Comparison of ENCODE assay signal across 23 cellular contexts in the genomic region with DNA sequence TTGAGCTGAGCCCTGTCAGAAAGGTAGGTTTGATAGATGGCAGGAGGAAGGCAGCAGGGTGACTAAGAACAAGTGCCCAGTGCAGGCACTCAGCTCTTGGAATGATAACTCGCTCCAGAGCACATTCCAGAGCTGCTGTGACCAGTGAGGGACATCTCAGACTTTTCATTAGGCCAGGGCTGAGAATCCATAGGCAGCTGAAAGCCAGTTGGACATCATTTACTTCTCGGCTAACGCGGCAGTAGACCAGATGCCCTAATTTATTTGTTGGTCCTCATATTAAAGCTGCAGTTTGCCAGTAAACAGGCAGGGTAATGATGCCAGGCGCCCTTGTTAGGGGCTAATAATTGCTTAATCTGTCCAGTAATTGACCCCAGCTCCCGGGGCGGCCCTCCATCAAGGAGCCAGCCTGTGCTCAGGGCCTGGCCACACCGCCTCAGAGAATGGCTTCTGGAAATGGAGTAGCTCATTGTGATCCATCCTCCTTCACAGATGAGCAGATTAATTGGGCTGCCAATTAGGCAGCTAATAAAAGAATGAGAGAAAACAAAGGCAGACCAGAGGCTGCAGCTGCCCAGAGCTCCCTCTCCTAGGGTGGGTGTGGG.
DNase-seq lines count a peak whose midpoint lies in the region; ATAC-seq and TF ChIP-seq lines count a peak whose summit lies in the region.
"Had no signal": no experiment of that assay in that cellular context is flagged by ENCODE, and none has a peak within 500 bp of the region (broad histone marks: within the 10 kb centered on the region; RNA-seq: fewer than 3 reads in every experiment).

No MANE protein-coding gene starts in this region.

- no peaks in the 10 kb centered on the region for H3K27me3 ChIP-seq in MG63
- H3K27me3 ChIP-seq: Peyer's patch, suprapubic skin, upper lobe of right lung had no signal

- WGBS in lower leg skin, 2 donors = 80 to 83% methylated on average over 8 of the region's 8 CpGs

- no peaks in the 10 kb centered on the region for H3K9me3 ChIP-seq in MG63
- H3K9me3 ChIP-seq: Peyer's patch, suprapubic skin, upper lobe of right lung had no signal

- ATAC-seq in Right ventricle myocardium superior (ENCODE audit: poor library complexity) (peak; percentile 61), left ventricle myocardium superior (peak; percentile 68), left colon (no peak)
- ATAC-seq: T-cell, upper lobe of right lung had no signal

- DNase-seq in Right ventricle myocardium superior = no peak
- DNase-seq in cardiac septum (ENCODE audit: low spot score) = no peak
- peak; percentile 69 for DNase-seq in NCI-H82 (lab: John Stamatoyannopoulos, UW)
- DNase-seq in left ventricle myocardium superior = no peak
- DNase-seq in MG63 = no peak
- no peak for DNase-seq in lower leg skin (ENCODE audit: low spot score in 2 of 2)
- DNase-seq in left colon = no peak
- DNase-seq in NCI-H774 (lab: John Stamatoyannopoulos, UW) = no peak
- DNase-seq: activated CD4-positive, alpha-beta T cell treated with anti-CD3 and anti-CD28 coated beads for 48 hours; activated naive CD4-positive, alpha-beta T cell treated with anti-CD3 and anti-CD28 coated beads, Interleukin-2, amount 50 U/mL, for 16 hours; foreskin melanocyte; KG1; kidney glomerular epithelial cell; NCI-H446; Peyer's patch; right cardiac atrium; SIG-M5; stimulated activated CD4-positive, alpha-beta T cell treated with anti-CD3 and anti-CD28 coated beads, Interleukin-1b, Interleukin-23, amount 100 ng/mL, for 48 hours; stimulated activated naive CD4-positive, alpha-beta T cell treated with Interleukin-2 at 50 U/mL for 16 hours; T-cell; upper lobe of right lung; WERI-Rb-1 had no signal

- TF ChIP-seq POLR2A in lower leg skin (IDR thresholded peaks at IDR 0.05) = no peak

- intact Hi-C loops in Right ventricle myocardium superior (cut with DNase I) = no loop called here
- intact Hi-C loops in cardiac septum (cut with DNase I) = no loop called here
- intact Hi-C loops in left ventricle myocardium superior (cut with micrococcal nuclease) = no loop called here
- intact Hi-C loops in lower leg skin (cut with DNase I; ENCODE audit: low total_unique reads) = loop anchor here (1.0 kb wide), 1 partner anchor 13 kb away; no protein-coding TSS in a partner anchor
- intact Hi-C loops in left colon (cut with DNase I, micrococcal nuclease) = no loop called here

- no peaks in the 10 kb centered on the region for H3K36me3 ChIP-seq in MG63
- H3K36me3 ChIP-seq: Peyer's patch, suprapubic skin, upper lobe of right lung, WERI-Rb-1 had no signal

- H3K4me3 ChIP-seq in MG63 = no peak overlapping the region
- H3K4me3 ChIP-seq in lower leg skin (ENCODE audit: low read depth, poor library complexity, severe bottlenecking) = no peak overlapping the region
- H3K4me3 ChIP-seq: Peyer's patch, suprapubic skin, upper lobe of right lung had no signal

- no peak for TF ChIP-seq CTCF in lower leg skin (IDR thresholded peaks at IDR 0.05)
